In genomic region chr2:102736174-102736606, GRCh38 we compare ENCODE assay signal across 1 cellular context.
A peak's percentile ranks its signal among the peaks of the same experiment; 100 is the strongest.
TF ChIP-seq lines count a peak whose summit lies in the region.

No MANE protein-coding gene starts in this region.

TF ChIP-seq in HepG2, 621 proteins besides CTCF, POLR2A, EP300 and RAD21 (continued from another document and continues in another):
- TF ChIP-seq ZNF710 (CRISPR knock-in tag; IDR thresholded peaks at IDR 0.05; ENCODE audit: borderline replicate concordance) (no peak), MAF1 (CRISPR knock-in tag; IDR thresholded peaks at IDR 0.05; ENCODE audit: borderline replicate concordance) (no peak), MATR3 (CRISPR knock-in tag; IDR thresholded peaks at IDR 0.05) (no peak), ZMAT5 (CRISPR knock-in tag; IDR thresholded peaks at IDR 0.05; ENCODE audit: borderline replicate concordance, low read depth) (no peak), THAP7 (CRISPR knock-in tag; IDR thresholded peaks at IDR 0.05) (peak; percentile 45; the same call in 1 of the 2 replicates), ZNF557 (CRISPR knock-in tag; IDR thresholded peaks at IDR 0.05) (no peak), ZNF777 (CRISPR knock-in tag; IDR thresholded peaks at IDR 0.05) (no peak), HDAC2 (CRISPR knock-in tag; IDR thresholded peaks at IDR 0.05) (no peak), YEATS2 (CRISPR knock-in tag; IDR thresholded peaks at IDR 0.05; ENCODE audit: borderline replicate concordance) (no peak), SATB2 (CRISPR knock-in tag; IDR thresholded peaks at IDR 0.05) (no peak), PAWR (CRISPR knock-in tag; IDR thresholded peaks at IDR 0.05; ENCODE audit: borderline replicate concordance) (0 out of 2 replicates have a peak, but pooled peaks have one; percentile 88), ZNF468 (CRISPR knock-in tag; IDR thresholded peaks at IDR 0.05) (no peak), RARG (CRISPR knock-in tag; IDR thresholded peaks at IDR 0.05; ENCODE audit: low read depth) (no peak), MED13 (CRISPR knock-in tag; IDR thresholded peaks at IDR 0.05) (no peak), NFE2L2 (IDR thresholded peaks at IDR 0.05; ENCODE audit: low read length) (no peak), MXD4 (CRISPR knock-in tag; IDR thresholded peaks at IDR 0.05) (no peak), ATF7 (IDR thresholded peaks at IDR 0.05) (no peak), ATF7 (CRISPR knock-in tag; IDR thresholded peaks at IDR 0.05) (no peak), XBP1 (CRISPR knock-in tag; IDR thresholded peaks at IDR 0.05) (no peak), GATA4 (IDR thresholded peaks at IDR 0.05; ENCODE audit: borderline replicate concordance, low read depth) (no peak), MAFG (CRISPR knock-in tag; IDR thresholded peaks at IDR 0.05) (no peak), NR2C2 (CRISPR knock-in tag; IDR thresholded peaks at IDR 0.05; ENCODE audit: borderline replicate concordance) (no peak; the same call in 1 of the 2 replicates), FOXO4 (CRISPR knock-in tag; conservative IDR thresholded peaks at IDR 0.05) (0 out of 2 replicates have a peak, but pooled peaks have one; percentile 84), ZNF292 (CRISPR knock-in tag; IDR thresholded peaks at IDR 0.05; ENCODE audit: borderline replicate concordance, low read depth) (no peak; the same call in 1 of the 2 replicates), ZNF879 (CRISPR knock-in tag; IDR thresholded peaks at IDR 0.05) (no peak), ATF7-NPFF (CRISPR knock-in tag; IDR thresholded peaks at IDR 0.05; ENCODE audit: low read depth) (peak; percentile 48; the same call in 1 of the 2 replicates), ZSCAN9 (CRISPR knock-in tag; IDR thresholded peaks at IDR 0.05; ENCODE audit: borderline replicate concordance) (no peak), ZNF362 (CRISPR knock-in tag; IDR thresholded peaks at IDR 0.05; ENCODE audit: borderline replicate concordance) (no peak), BORCS8-MEF2B (CRISPR knock-in tag; IDR thresholded peaks at IDR 0.05) (no peak), CAMTA2 (CRISPR knock-in tag; IDR thresholded peaks at IDR 0.05; ENCODE audit: borderline replicate concordance) (no peak), ZBTB37 (CRISPR knock-in tag; IDR thresholded peaks at IDR 0.05) (no peak; the same call in 1 of the 2 replicates), ZNF280D (CRISPR knock-in tag; IDR thresholded peaks at IDR 0.05) (no peak; the same call in 1 of the 2 replicates), ZNF672 (CRISPR knock-in tag; IDR thresholded peaks at IDR 0.05) (no peak), ATF2 (CRISPR knock-in tag; IDR thresholded peaks at IDR 0.05) (no peak), ZNF552 (CRISPR knock-in tag; IDR thresholded peaks at IDR 0.05; ENCODE audit: borderline replicate concordance) (no peak), GZF1 (CRISPR knock-in tag; IDR thresholded peaks at IDR 0.05) (no peak), DNMT3B (CRISPR knock-in tag; conservative IDR thresholded peaks at IDR 0.05) (0 out of 2 replicates have a peak, but pooled peaks have one; percentile 20), ZNF160 (CRISPR knock-in tag; IDR thresholded peaks at IDR 0.05) (no peak), ZSCAN31 (CRISPR knock-in tag; IDR thresholded peaks at IDR 0.05; ENCODE audit: low read depth) (no peak), AGO2 (optimal IDR thresholded peaks at IDR 0.05; ENCODE audit: low read depth, low read length) (no peak), MIXL1 (CRISPR knock-in tag; IDR thresholded peaks at IDR 0.05) (no peak), ZNF670 (CRISPR knock-in tag; IDR thresholded peaks at IDR 0.05; ENCODE audit: borderline replicate concordance) (no peak), GABPB1 (CRISPR knock-in tag; IDR thresholded peaks at IDR 0.05) (no peak), ZNF230 (CRISPR knock-in tag; IDR thresholded peaks at IDR 0.05) (no peak), EEA1 (CRISPR knock-in tag; IDR thresholded peaks at IDR 0.05; ENCODE audit: borderline replicate concordance) (no peak), HNRNPH1 (optimal IDR thresholded peaks at IDR 0.05; ENCODE audit: low read depth, low read length) (no peak), AKNA (CRISPR knock-in tag; IDR thresholded peaks at IDR 0.05; ENCODE audit: borderline replicate concordance) (no peak)
